Comparison of ENCODE assay signal across 8 cellular contexts in the genomic region with DNA sequence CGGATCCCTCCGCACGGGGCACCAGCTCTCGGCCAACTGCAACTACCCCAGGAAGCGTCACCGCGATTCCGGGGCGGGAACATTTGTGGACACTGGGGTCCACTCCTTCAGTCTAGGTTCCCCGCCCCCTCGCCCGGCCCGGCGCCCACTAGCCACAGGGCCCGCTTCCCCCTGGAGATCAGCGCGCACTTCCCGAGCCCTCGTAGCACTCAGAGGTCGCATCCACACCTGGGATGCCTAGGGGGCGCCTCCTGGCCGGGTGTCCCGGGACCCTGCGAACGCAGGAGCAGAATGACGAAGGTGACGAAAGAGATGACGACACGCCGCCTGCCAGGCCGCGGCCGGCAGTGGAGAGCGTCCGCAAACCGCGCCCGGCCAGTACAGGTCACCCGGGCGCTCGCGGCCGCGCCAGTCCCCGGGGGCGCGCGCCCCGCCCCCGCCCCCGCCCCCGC. TPM values are rescaled to one million over a fixed set of nuclear protein-coding genes. Genes with fewer than 3 reads are reported as not detected.
DNase-seq lines count a peak whose midpoint lies in the region; ATAC-seq and TF ChIP-seq lines count a peak whose summit lies in the region.

No MANE protein-coding gene starts in this region.

- peak overlapping the region; percentile 90 for H3K27ac Mint-ChIP-seq in activated naive CD8-positive, alpha-beta T cell treated with anti-CD3 and anti-CD28 coated beads, Interleukin-2, amount 50 U/mL, for 24 hours
- H3K27ac Mint-ChIP-seq in type B pancreatic cell = peak overlapping the region; percentile 100

- H3K4me3 ChIP-seq in DOHH2 (ENCODE audit: low read length) (peak overlapping the region; percentile 94), SU-DHL-6 (ENCODE audit: insufficient read depth, low read length, poor library complexity, severe bottlenecking) (peak overlapping the region; percentile 58), heart left ventricle (peak overlapping the region; percentile 68 to 96 (median 84))

- H3K4me3 Mint-ChIP-seq in activated naive CD8-positive, alpha-beta T cell treated with anti-CD3 and anti-CD28 coated beads, Interleukin-2, amount 50 U/mL, for 24 hours = peak overlapping the region; percentile 88
- peak overlapping the region; percentile 97 for H3K4me3 Mint-ChIP-seq in type B pancreatic cell

- TF ChIP-seq POLR2A in heart left ventricle (IDR thresholded peaks at IDR 0.05) = no peak

- H3K36me3 ChIP-seq in DOHH2 (ENCODE audit: control insufficient read depth, low read length) (no peaks in the 10 kb centered on the region), SU-DHL-6 (ENCODE audit: low read length) (no peaks in the 10 kb centered on the region), heart left ventricle (no peaks in the 10 kb centered on the region)

- WGBS in heart left ventricle, 4 donors = 0 to 1% (median 1%) methylated on average over 10 to 52 of the region's 52 CpGs

- H3K9me2 ChIP-seq in DOHH2 (replicated peaks; ENCODE audit: control insufficient read depth, low read length) (no peaks in the 10 kb centered on the region), SU-DHL-6 (replicated peaks; ENCODE audit: insufficient read depth, low read length) (no peaks in the 10 kb centered on the region)

- ATAC-seq in GM21529 (IDR thresholded peaks at IDR 0.05; ENCODE audit: unreplicated experiment) = peak; percentile 70
- peak; percentile 79 for ATAC-seq in activated naive CD8-positive, alpha-beta T cell treated with anti-CD3 and anti-CD28 coated beads, Interleukin-2, amount 50 U/mL, for 24 hours
- ATAC-seq in heart left ventricle = peak; percentile 70 to 92 (median 88)

- H3F3A ChIP-seq in DOHH2 (ENCODE audit: control insufficient read depth, insufficient read depth) = peaks cover 13% of the 10 kb centered on the region
- peaks cover 6% of the 10 kb centered on the region for H3F3A ChIP-seq in SU-DHL-6 (ENCODE audit: insufficient read depth)

- H3K79me2 ChIP-seq in DOHH2 (ENCODE audit: control insufficient read depth, low read length) (no peaks in the 10 kb centered on the region), SU-DHL-6 (ENCODE audit: insufficient read depth, low read length) (no peaks in the 10 kb centered on the region)

- H3K9me3 Mint-ChIP-seq in activated naive CD8-positive, alpha-beta T cell treated with anti-CD3 and anti-CD28 coated beads, Interleukin-2, amount 50 U/mL, for 24 hours = no peaks in the 10 kb centered on the region
- no peaks in the 10 kb centered on the region for H3K9me3 Mint-ChIP-seq in type B pancreatic cell

- H4K20me1 ChIP-seq in DOHH2 (ENCODE audit: control insufficient read depth, insufficient read depth, low read depth, low read length) (no peaks in the 10 kb centered on the region), SU-DHL-6 (ENCODE audit: low read depth, low read length) (no peaks in the 10 kb centered on the region)

- H3K4me1 ChIP-seq in DOHH2 (ENCODE audit: control insufficient read depth, low read length) = peaks cover 29% of the 10 kb centered on the region
- H3K4me1 ChIP-seq in heart left ventricle = peaks cover 0 to 27% (median 12%) of the 10 kb centered on the region in 12 donors

- H3K9me3 ChIP-seq in DOHH2 (ENCODE audit: control insufficient read depth, insufficient read depth, low read length) (no peaks in the 10 kb centered on the region), SU-DHL-6 (ENCODE audit: insufficient read depth, low read length) (no peaks in the 10 kb centered on the region), heart left ventricle (no peaks in the 10 kb centered on the region)

- H3K27me3 ChIP-seq in DOHH2 (ENCODE audit: control insufficient read depth, low read length) = no peaks in the 10 kb centered on the region
- H3K27me3 ChIP-seq in SU-DHL-6 (ENCODE audit: low read length) = no peaks in the 10 kb centered on the region
- H3K27me3 ChIP-seq in heart left ventricle = no peaks in the 10 kb centered on the region

- intact Hi-C loops in heart left ventricle (cut with DNase I) = loop anchor here in 7 of 10 donors (1.0 to 10.0 kb wide), 8 partner anchors 113 to 214 kb away; partner anchors contain the start of gene HIVEP2 (in 1 of the 7)

- H3K27me3 Mint-ChIP-seq in activated naive CD8-positive, alpha-beta T cell treated with anti-CD3 and anti-CD28 coated beads, Interleukin-2, amount 50 U/mL, for 24 hours = no peaks in the 10 kb centered on the region
- no peaks in the 10 kb centered on the region for H3K27me3 Mint-ChIP-seq in type B pancreatic cell

- peak overlapping the region; percentile 58 for H3K9ac ChIP-seq in SU-DHL-6 (ENCODE audit: low read length)

- H3K4me2 ChIP-seq in DOHH2 (ENCODE audit: low read length) (peak overlapping the region; percentile 94), SU-DHL-6 (ENCODE audit: low read depth, low read length, poor library complexity, severe bottlenecking) (peak overlapping the region; percentile 66)

- H2AFZ ChIP-seq in SU-DHL-6 (ENCODE audit: low read depth, low read length, severe bottlenecking) = peak overlapping the region; percentile 94

- H3K36me3 Mint-ChIP-seq in activated naive CD8-positive, alpha-beta T cell treated with anti-CD3 and anti-CD28 coated beads, Interleukin-2, amount 50 U/mL, for 24 hours (ENCODE audit: low read depth) = no peaks in the 10 kb centered on the region
- no peaks in the 10 kb centered on the region for H3K36me3 Mint-ChIP-seq in type B pancreatic cell

- H3K27ac ChIP-seq in DOHH2 (ENCODE audit: low read depth, low read length) = no peak overlapping the region
- H3K27ac ChIP-seq in SU-DHL-6 (ENCODE audit: low read depth, low read length) = no peak overlapping the region
- H3K27ac ChIP-seq in heart left ventricle = peak overlapping the region; percentile 73 to 98 (median 93)

- TF ChIP-seq CTCF in DOHH2 (IDR thresholded peaks at IDR 0.05; ENCODE audit: low read depth, low read length, poor library complexity, severe bottlenecking) (peak; percentile 56), SU-DHL-6 (IDR thresholded peaks at IDR 0.05; ENCODE audit: insufficient read depth, low read length, poor library complexity, severe bottlenecking) (peak; percentile 13), heart left ventricle (IDR thresholded peaks at IDR 0.05) (peak in 5 of 12 donors; percentile 17 to 40 (median 26)), type B pancreatic cell (conservative IDR thresholded peaks at IDR 0.05) (peak; percentile 33)

- peaks cover 27% of the 10 kb centered on the region for H3K4me1 Mint-ChIP-seq in activated naive CD8-positive, alpha-beta T cell treated with anti-CD3 and anti-CD28 coated beads, Interleukin-2, amount 50 U/mL, for 24 hours
- H3K4me1 Mint-ChIP-seq in type B pancreatic cell (ENCODE audit: unreplicated experiment) = peaks cover 35% of the 10 kb centered on the region

- DNase-seq in HuH-7.5 (ENCODE audit: low spot score) = peak; percentile 76
- DNase-seq in activated naive CD8-positive, alpha-beta T cell treated with anti-CD3 and anti-CD28 coated beads, Interleukin-2, amount 50 U/mL, for 24 hours = peak; percentile 75
- DNase-seq in heart left ventricle = peak; percentile 82 to 88 (median 86)
- peak; percentile 74 for DNase-seq in pons (ENCODE audit: low spot score)
- peak; percentile 79 for DNase-seq in type B pancreatic cell (ENCODE audit: extremely low spot score, unreplicated experiment)

RNA-seq across cellular contexts. Expression of gene AIG1, which starts 0.3 kb away (rescaled TPM):
- total RNA-seq in heart left ventricle (100 to 1,000 TPM in 1 of 9 donors, 10 to 100 TPM in 8; 41.2 to 101 (median 64.0) TPM), type B pancreatic cell (ENCODE audit: low replicate concordance) (34.3 and 37.8 TPM in 2 replicates)
- polyA plus RNA-seq in heart left ventricle = 10 to 100 TPM; 18.1 to 88.7 TPM

Comparison
In these comparisons a context has a peak if more than half of its experiments do, and no peak if none do; other contexts are left out.
1. H3K27ac ChIP-seq: peak in heart left ventricle (12 of 12); none in DOHH2 (single experiment) and SU-DHL-6 (single experiment).
2. Peak in every context shown above with its lines, with median percentiles within 50 percentile points of each other: H3K4me3 ChIP-seq, ATAC-seq and DNase-seq.